8 cellular contexts compared by ENCODE assay signal in the genomic region with DNA sequence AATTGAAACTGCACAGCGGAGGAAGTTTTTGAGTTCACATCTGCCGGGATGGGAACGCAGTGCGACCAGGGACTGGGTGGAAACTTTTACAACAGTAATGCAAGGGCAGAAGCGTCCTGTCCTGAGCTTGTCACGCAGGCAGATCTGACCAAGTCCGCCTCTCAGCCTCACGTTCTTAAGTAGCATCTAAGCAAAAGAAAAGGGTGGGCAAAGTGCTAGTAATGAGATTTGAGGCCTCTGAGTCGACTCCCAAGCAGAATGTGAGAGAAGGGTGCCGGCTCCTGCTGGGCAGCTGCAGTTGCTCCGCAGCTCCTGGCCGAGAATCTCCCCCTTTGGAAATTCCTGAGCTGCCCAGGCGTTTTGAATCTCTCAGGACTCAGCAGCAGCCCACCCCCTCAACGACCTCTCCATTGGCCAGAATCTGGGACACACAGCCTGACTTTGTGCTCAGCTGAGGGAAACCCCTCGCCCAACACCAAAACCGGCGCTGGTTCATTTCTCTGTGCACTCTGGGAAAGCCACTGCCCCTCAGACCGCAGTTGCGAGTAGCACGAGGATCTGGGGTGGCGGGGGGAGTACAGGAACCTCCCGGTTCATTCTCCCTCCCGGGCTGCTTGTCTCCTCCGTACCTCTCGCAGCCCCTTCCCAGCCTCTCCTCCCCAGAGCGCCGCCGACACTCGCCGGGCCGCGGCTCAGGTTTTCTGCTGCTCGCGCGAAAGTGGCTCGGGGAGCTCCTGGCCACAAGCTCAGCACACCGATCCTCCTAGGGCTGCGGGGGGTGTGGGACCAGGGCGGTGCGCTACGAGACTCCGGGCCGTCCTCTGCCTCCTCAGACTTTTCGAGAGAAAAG. TPM values are rescaled to one million over a fixed set of nuclear protein-coding genes. Genes with fewer than 3 reads are reported as not detected.
DNase-seq lines count a peak whose midpoint lies in the region; ATAC-seq and TF ChIP-seq lines count a peak whose summit lies in the region.

No MANE protein-coding gene starts in this region.

- H3K4me3 ChIP-seq in CD8-positive, alpha-beta T cell (ENCODE audit: low read depth, low read length) = peak overlapping the region; percentile 92
- H3K4me3 ChIP-seq in coronary artery = peak overlapping the region; percentile 79
- H3K4me3 ChIP-seq in lower lobe of right lung = peak overlapping the region; percentile 76

- H3K27me3 Mint-ChIP-seq in CD8-positive, alpha-beta T cell (ENCODE audit: low read depth) = no peaks in the 10 kb centered on the region
- H3K27me3 Mint-ChIP-seq in activated CD4-positive, alpha-beta T cell treated with anti-CD3 and anti-CD28 coated beads for 36 hours = no peaks in the 10 kb centered on the region

- H3K4me1 ChIP-seq in CD8-positive, alpha-beta T cell (ENCODE audit: insufficient read depth, low read length) = peaks cover 38% of the 10 kb centered on the region
- peaks cover 8% of the 10 kb centered on the region for H3K4me1 ChIP-seq in lower lobe of right lung

- intact Hi-C loops in CD8-positive, alpha-beta T cell (cut with DNase I, micrococcal nuclease) = loop anchor here (1.0 to 5.0 kb wide), 5 partner anchors 57 to 309 kb away; no protein-coding TSS in a partner anchor
- intact Hi-C loops in activated CD4-positive, alpha-beta T cell treated with anti-CD3 and anti-CD28 coated beads for 36 hours (cut with DNase I, micrococcal nuclease) = loop anchor here (1.0 to 5.0 kb wide), 11 partner anchors 31 to 1199 kb away; a partner anchor contains a TSS
- intact Hi-C loops in lower lobe of right lung (cut with DNase I) = no loop called here

- H3K27ac Mint-ChIP-seq in CD8-positive, alpha-beta T cell = peak overlapping the region; percentile 98
- H3K27ac Mint-ChIP-seq in activated CD4-positive, alpha-beta T cell treated with anti-CD3 and anti-CD28 coated beads for 36 hours = peak overlapping the region; percentile 99

- H3K4me3 Mint-ChIP-seq in CD8-positive, alpha-beta T cell = peak overlapping the region; percentile 99
- peak overlapping the region; percentile 89 for H3K4me3 Mint-ChIP-seq in activated CD4-positive, alpha-beta T cell treated with anti-CD3 and anti-CD28 coated beads for 36 hours

- H3K9me3 ChIP-seq in CD8-positive, alpha-beta T cell (ENCODE audit: low read length) = no peaks in the 10 kb centered on the region
- H3K9me3 ChIP-seq in lower lobe of right lung = no peaks in the 10 kb centered on the region

- no peaks in the 10 kb centered on the region for H3K27me3 ChIP-seq in CD8-positive, alpha-beta T cell (ENCODE audit: insufficient read depth, low read length)
- H3K27me3 ChIP-seq in lower lobe of right lung (ENCODE audit: low read depth) = peaks cover 13% of the 10 kb centered on the region

- peak overlapping the region; percentile 88 for H3K27ac ChIP-seq in CD8-positive, alpha-beta T cell (ENCODE audit: low read depth, low read length)
- peak overlapping the region; percentile 51 to 77 for H3K27ac ChIP-seq in coronary artery
- H3K27ac ChIP-seq in lower lobe of right lung = peak overlapping the region; percentile 90

- POLR2A ChIA-PET in CD8-positive, alpha-beta T cell (lab: Charles Lee) = interaction anchor here (0.6 to 6.6 kb wide), 38 partner anchors 10 to 777 kb away, joined by 3 to 56 read pairs (median 4); a partner anchor contains a TSS
- POLR2A ChIA-PET in activated CD4-positive, alpha-beta T cell treated with anti-CD3 and anti-CD28 coated beads for 36 hours (lab: Charles Lee) = interaction anchor here (0.5 to 4.9 kb wide), 10 partner anchors 17 to 807 kb away, joined by 3 to 48 read pairs (median 6); no protein-coding TSS in a partner anchor

- ATAC-seq in CD8-positive, alpha-beta T cell = peak; percentile 29
- peak; percentile 22 for ATAC-seq in GM19468 (IDR thresholded peaks at IDR 0.05; ENCODE audit: extremely low read depth, unreplicated experiment)
- peak; percentile 16 for ATAC-seq in activated CD4-positive, alpha-beta T cell treated with anti-CD3 and anti-CD28 coated beads for 36 hours
- ATAC-seq in lower lobe of right lung = peak; percentile 50 to 51

- CTCF ChIA-PET in CD8-positive, alpha-beta T cell (lab: Charles Lee) = interaction anchor here (0.6 to 17.1 kb wide), 10 partner anchors 8 to 356 kb away, joined by 3 to 405 read pairs (median 3); no protein-coding TSS in a partner anchor
- CTCF ChIA-PET in activated CD4-positive, alpha-beta T cell treated with anti-CD3 and anti-CD28 coated beads for 36 hours (lab: Charles Lee) = interaction anchor here (0.6 to 2.6 kb wide), 17 partner anchors 10 to 780 kb away, joined by 3 to 19 read pairs (median 4); no protein-coding TSS in a partner anchor

- peaks cover 53% of the 10 kb centered on the region for H3K36me3 Mint-ChIP-seq in CD8-positive, alpha-beta T cell
- H3K36me3 Mint-ChIP-seq in activated CD4-positive, alpha-beta T cell treated with anti-CD3 and anti-CD28 coated beads for 36 hours (ENCODE audit: low read depth) = peaks cover 74% of the 10 kb centered on the region

- H3K4me1 Mint-ChIP-seq in CD8-positive, alpha-beta T cell (ENCODE audit: low read depth) = peaks cover 51% of the 10 kb centered on the region
- peaks cover 50% of the 10 kb centered on the region for H3K4me1 Mint-ChIP-seq in activated CD4-positive, alpha-beta T cell treated with anti-CD3 and anti-CD28 coated beads for 36 hours

- no peak for TF ChIP-seq CTCF in CD8-positive, alpha-beta T cell (IDR thresholded peaks at IDR 0.05)
- TF ChIP-seq CTCF in coronary artery (IDR thresholded peaks at IDR 0.05) (no peak), lower lobe of right lung (IDR thresholded peaks at IDR 0.05) (no peak)

- H3K9me3 Mint-ChIP-seq in CD8-positive, alpha-beta T cell = peaks cover 4% of the 10 kb centered on the region
- peaks cover 12% of the 10 kb centered on the region for H3K9me3 Mint-ChIP-seq in activated CD4-positive, alpha-beta T cell treated with anti-CD3 and anti-CD28 coated beads for 36 hours (ENCODE audit: low read depth)

- H3K36me3 ChIP-seq in CD8-positive, alpha-beta T cell (ENCODE audit: insufficient read depth, low read length) = peaks cover 20% of the 10 kb centered on the region
- peaks cover 7% of the 10 kb centered on the region for H3K36me3 ChIP-seq in lower lobe of right lung

- peak in 6 of 7 experiments; percentile 59 to 82 (median 72) for DNase-seq in CD8-positive, alpha-beta T cell
- peak; percentile 39 for DNase-seq in HK-2 (ENCODE audit: unreplicated experiment)
- peak; percentile 86 for DNase-seq in activated CD4-positive, alpha-beta T cell treated with anti-CD3 and anti-CD28 coated beads for 36 hours
- DNase-seq in coronary artery (ENCODE audit: low spot score) = no peak
- peak; percentile 65 for DNase-seq in lower lobe of right lung
- DNase-seq in stimulated activated CD8-positive, alpha-beta memory T cell treated with anti-CD3 and anti-CD28 coated beads, Interleukin-12 subunit alpha, Interleukin-12 subunit beta, amount 100 ng/mL, for 1 hour (ENCODE audit: low read depth) = peak; percentile 45
- no peak for DNase-seq in NCI-H2107 treated with DMSO at 0.1 percent for 48 hours (lab: John Stamatoyannopoulos, UW; ENCODE audit: unreplicated experiment)

RNA-seq across cellular contexts. Expression of a gene that starts 0.9 kb away (rescaled TPM):
- 100 to 1,000 TPM; 416 to 420 TPM for total RNA-seq in CD8-positive, alpha-beta T cell
- total RNA-seq in activated CD4-positive, alpha-beta T cell treated with anti-CD3 and anti-CD28 coated beads for 36 hours = 100 to 1,000 TPM; 109 to 130 TPM
- total RNA-seq in lower lobe of right lung = 107 TPM

Comparison
In these comparisons a context has a peak if more than half of its experiments do, and no peak if none do; other contexts are left out.
1. DNase-seq: peak in CD8-positive, alpha-beta T cell (6 of 7), HK-2 (single experiment), activated CD4-positive, alpha-beta T cell treated with anti-CD3 and anti-CD28 coated beads for 36 hours (single experiment), lower lobe of right lung (single experiment) and stimulated activated CD8-positive, alpha-beta memory T cell treated with anti-CD3 and anti-CD28 coated beads, Interleukin-12 subunit alpha, Interleukin-12 subunit beta, amount 100 ng/mL, for 1 hour (single experiment); none in coronary artery (single experiment) and NCI-H2107 treated with DMSO at 0.1 percent for 48 hours (single experiment).
2. Peak in every context shown above with its lines, with median percentiles within 50 percentile points of each other: ATAC-seq, H3K27ac ChIP-seq and H3K4me3 ChIP-seq.